In the genomic region with DNA sequence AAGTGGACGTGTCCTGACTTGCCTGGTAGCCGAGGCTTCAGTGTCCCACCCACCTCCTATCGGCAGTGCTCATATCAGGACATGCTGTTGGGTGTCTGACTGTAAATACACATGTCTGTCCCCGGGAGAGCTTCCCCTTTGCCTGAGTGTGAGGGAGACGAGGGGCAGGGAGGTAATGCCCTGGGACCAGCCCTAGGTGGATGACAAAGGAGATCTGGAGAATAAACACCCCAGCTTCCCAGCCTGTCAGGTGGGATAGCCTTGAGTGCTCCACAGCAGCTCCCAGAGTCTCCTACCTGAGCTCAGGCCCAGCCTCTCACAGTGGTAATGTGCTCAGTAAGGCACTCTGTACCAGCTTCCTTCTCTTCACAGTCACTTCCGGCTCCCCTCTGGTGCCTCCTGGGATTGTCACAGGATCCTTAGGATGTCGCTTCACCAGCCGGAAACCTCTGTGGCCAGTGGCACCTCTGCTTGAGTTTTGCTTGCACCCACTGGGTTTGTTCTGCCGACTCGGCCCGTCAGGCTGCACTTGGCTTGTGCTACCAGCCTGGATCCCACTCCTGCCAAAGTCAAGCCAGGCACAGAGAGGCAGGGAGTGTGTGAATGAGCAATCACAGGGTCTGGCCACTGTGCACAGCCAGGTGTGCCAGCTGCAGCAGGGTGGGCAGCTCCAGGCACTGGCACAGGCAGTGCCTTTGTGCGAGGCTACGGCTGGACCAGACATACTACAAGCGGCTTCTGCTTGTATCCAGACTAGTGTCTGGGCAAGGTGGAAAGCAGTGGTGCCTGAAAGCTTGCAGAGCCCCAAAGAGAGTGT, we compare ENCODE assay signal across 13 cellular contexts. TPM values are rescaled to one million over a fixed set of nuclear protein-coding genes. Genes with fewer than 3 reads are reported as not detected.
A peak's percentile ranks its signal among the peaks of the same experiment; 100 is the strongest.
DNase-seq lines count a peak whose midpoint lies in the region; ATAC-seq, FAIRE-seq and TF ChIP-seq lines count a peak whose summit lies in the region.
"Had no signal": no experiment of that assay in that cellular context is flagged by ENCODE, and none has a peak within 500 bp of the region (broad histone marks: within the 10 kb centered on the region; RNA-seq: fewer than 3 reads in every experiment).

No MANE protein-coding gene starts in this region.

- H3K9me3 ChIP-seq in CD4-positive, CD25-positive, alpha-beta regulatory T cell (ENCODE audit: control insufficient read depth in 2 of 2, low read length in 2 of 2): no peaks in the 10 kb centered on the region
- H3K9me3 ChIP-seq in HUES6 (ENCODE audit: control insufficient read depth, insufficient read depth, low read depth, low read length): no peaks in the 10 kb centered on the region
- no peaks in the 10 kb centered on the region for H3K9me3 ChIP-seq in astrocyte (ENCODE audit: insufficient read depth, low read depth, low read length)
- no peaks in the 10 kb centered on the region for H3K9me3 ChIP-seq in lower lobe of right lung

- ATAC-seq in CD4-positive, CD25-positive, alpha-beta regulatory T cell (ENCODE audit: low read depth in 2 of 2): peak; percentile 12 to 34
- ATAC-seq in lower lobe of right lung: peak; percentile 31 to 46
- ATAC-seq in GM18505 (IDR thresholded peaks at IDR 0.05; ENCODE audit: unreplicated experiment): no peak

- intact Hi-C loops in lower lobe of right lung (cut with DNase I): no loop called here

- peak overlapping the region in 2 of 3 donors; percentile 31 to 63 for H3K27ac Mint-ChIP-seq in CD4-positive, CD25-positive, alpha-beta regulatory T cell
- peak overlapping the region; percentile 69 for H3K27ac Mint-ChIP-seq in astrocyte (ENCODE audit: unreplicated experiment)
- H3K27ac Mint-ChIP-seq: IgD-negative memory B cell had no signal

- H3K4me3 ChIP-seq in CD4-positive, CD25-positive, alpha-beta regulatory T cell (ENCODE audit: low read depth, low read length): no peak overlapping the region
- H3K4me3 ChIP-seq in HUES6 (ENCODE audit: low read depth, low read length): no peak overlapping the region
- H3K4me3 ChIP-seq in astrocyte (ENCODE audit: insufficient read depth, low read depth, low read length): no peak overlapping the region
- no peak overlapping the region for H3K4me3 ChIP-seq in lower lobe of right lung
- H3K4me3 ChIP-seq in foreskin fibroblast (ENCODE audit: low read depth in 1 of 2, low read length in 2 of 2): no peak overlapping the region
- H3K4me3 ChIP-seq: dorsolateral prefrontal cortex had no signal

- no peaks in the 10 kb centered on the region for H3K9me3 Mint-ChIP-seq in CD4-positive, CD25-positive, alpha-beta regulatory T cell
- H3K9me3 Mint-ChIP-seq in astrocyte (ENCODE audit: unreplicated experiment): peaks cover 2% of the 10 kb centered on the region
- H3K9me3 Mint-ChIP-seq: IgD-negative memory B cell had no signal

- H3K9ac ChIP-seq in HUES6 (ENCODE audit: low read length) (peak overlapping the region; percentile 49), astrocyte (ENCODE audit: low read length) (no peak overlapping the region)

- H3K27me3 Mint-ChIP-seq in CD4-positive, CD25-positive, alpha-beta regulatory T cell: peaks cover 5% of the 10 kb centered on the region
- H3K27me3 Mint-ChIP-seq in astrocyte (ENCODE audit: low read depth, unreplicated experiment): no peaks in the 10 kb centered on the region
- H3K27me3 Mint-ChIP-seq: IgD-negative memory B cell had no signal

- H3K4me1 Mint-ChIP-seq in CD4-positive, CD25-positive, alpha-beta regulatory T cell: no peaks in the 10 kb centered on the region
- H3K4me1 Mint-ChIP-seq in astrocyte (ENCODE audit: low read depth, unreplicated experiment): no peaks in the 10 kb centered on the region
- H3K4me1 Mint-ChIP-seq: IgD-negative memory B cell had no signal

- no peaks in the 10 kb centered on the region for H3K27me3 ChIP-seq in CD4-positive, CD25-positive, alpha-beta regulatory T cell (ENCODE audit: control insufficient read depth, insufficient read depth, low read length)
- H3K27me3 ChIP-seq in HUES6 (ENCODE audit: control insufficient read depth, insufficient read depth, low read length) (no peaks in the 10 kb centered on the region), astrocyte (ENCODE audit: insufficient read depth, low read length) (no peaks in the 10 kb centered on the region), lower lobe of right lung (ENCODE audit: low read depth) (no peaks in the 10 kb centered on the region)
- H3K27me3 ChIP-seq: dorsolateral prefrontal cortex had no signal

- no peak overlapping the region for H3K27ac ChIP-seq in CD4-positive, CD25-positive, alpha-beta regulatory T cell (ENCODE audit: insufficient read depth, low read length, poor library complexity, severe bottlenecking)
- H3K27ac ChIP-seq in HUES6 (ENCODE audit: low read depth, low read length) (peak overlapping the region; percentile 10; the same call in 1 of the 2 replicates), astrocyte (ENCODE audit: low read depth, low read length) (no peak overlapping the region), lower lobe of right lung (no peak overlapping the region)
- H3K27ac ChIP-seq: dorsolateral prefrontal cortex had no signal

- no peaks in the 10 kb centered on the region for H3K36me3 ChIP-seq in CD4-positive, CD25-positive, alpha-beta regulatory T cell (ENCODE audit: control insufficient read depth, insufficient read depth, low read length)
- H3K36me3 ChIP-seq in HUES6 (ENCODE audit: control insufficient read depth, insufficient read depth, low read length) (no peaks in the 10 kb centered on the region), astrocyte (ENCODE audit: insufficient read depth, low read length) (no peaks in the 10 kb centered on the region), lower lobe of right lung (no peaks in the 10 kb centered on the region)

- no peaks in the 10 kb centered on the region for H3K36me3 Mint-ChIP-seq in CD4-positive, CD25-positive, alpha-beta regulatory T cell
- no peaks in the 10 kb centered on the region for H3K36me3 Mint-ChIP-seq in astrocyte (ENCODE audit: low read depth, unreplicated experiment)
- H3K36me3 Mint-ChIP-seq: IgD-negative memory B cell had no signal

- peak overlapping the region; percentile 39 for H2AFZ ChIP-seq in astrocyte (ENCODE audit: low read depth, low read length)

- no peaks in the 10 kb centered on the region for H4K20me1 ChIP-seq in astrocyte (ENCODE audit: insufficient read depth, low read length)

- TF ChIP-seq CTCF in astrocyte (IDR thresholded peaks at IDR 0.05; ENCODE audit: insufficient read depth, low read depth, low read length) (no peak), lower lobe of right lung (IDR thresholded peaks at IDR 0.05) (no peak), foreskin fibroblast (IDR thresholded peaks at IDR 0.05; ENCODE audit: low read depth, low read length) (no peak)

- FAIRE-seq in astrocyte (lab: Jason Lieb, UNC): no peak

- no peak overlapping the region for H3K4me2 ChIP-seq in astrocyte (ENCODE audit: low read length)

- H3K79me2 ChIP-seq in astrocyte (ENCODE audit: insufficient read depth, low read length): no peaks in the 10 kb centered on the region

- DNase-seq in CD4-positive, CD25-positive, alpha-beta regulatory T cell: no peak
- DNase-seq in astrocyte (ENCODE audit: low read depth) (no peak), lower lobe of right lung (no peak), Kasumi-1 (lab: John Stamatoyannopoulos, UW) (no peak), foreskin fibroblast (no peak), NCI-H1694 (lab: John Stamatoyannopoulos, UW) (no peak)
- DNase-seq: activated CD4-positive, alpha-beta T cell treated with anti-CD3 and anti-CD28 coated beads, Interleukin-2, amount 50 U/mL, for 48 hours; C1 segment of cervical spinal cord; dorsolateral prefrontal cortex; NCI-H2171 treated with DMSO at 0.1 percent for 48 hours had no signal

- no peak overlapping the region for H3K4me3 Mint-ChIP-seq in CD4-positive, CD25-positive, alpha-beta regulatory T cell
- H3K4me3 Mint-ChIP-seq in astrocyte (ENCODE audit: unreplicated experiment): no peak overlapping the region
- H3K4me3 Mint-ChIP-seq: IgD-negative memory B cell had no signal

- TF ChIP-seq POLR2A in GM18505 (IDR thresholded peaks at IDR 0.05; ENCODE audit: borderline replicate concordance, extremely low read depth, insufficient read depth, insufficient read length): no peak

- H3K4me1 ChIP-seq in CD4-positive, CD25-positive, alpha-beta regulatory T cell (ENCODE audit: control insufficient read depth, insufficient read depth, low read length, poor library complexity, severe bottlenecking): no peaks in the 10 kb centered on the region
- H3K4me1 ChIP-seq in HUES6 (ENCODE audit: control insufficient read depth, insufficient read depth, low read length) (peaks cover 12% of the 10 kb centered on the region), astrocyte (ENCODE audit: insufficient read depth, low read length) (no peaks in the 10 kb centered on the region), lower lobe of right lung (no peaks in the 10 kb centered on the region)

RNA-seq across cellular contexts. Expression of a gene that starts 54.4 kb away (rescaled TPM):
- 370 TPM for total RNA-seq in CD4-positive, CD25-positive, alpha-beta regulatory T cell
- 100 to 1,000 TPM; 101 to 179 (median 128) TPM for polyA plus RNA-seq in CD4-positive, CD25-positive, alpha-beta regulatory T cell
- total RNA-seq in astrocyte (0.82 and 1.2 TPM in 2 replicates), lower lobe of right lung (381 TPM)

Comparison
In these comparisons a context has a peak if more than half of its experiments do, and no peak if none do; other contexts are left out.
1. RNA of a gene that starts 54.4 kb away (total RNA-seq): 381 TPM in lower lobe of right lung (single experiment) and 370 TPM in CD4-positive, CD25-positive, alpha-beta regulatory T cell (single experiment); 0.82 to 1.2 TPM in astrocyte; every median in the first group is over 100 times any median in the second.